In the genomic region with DNA sequence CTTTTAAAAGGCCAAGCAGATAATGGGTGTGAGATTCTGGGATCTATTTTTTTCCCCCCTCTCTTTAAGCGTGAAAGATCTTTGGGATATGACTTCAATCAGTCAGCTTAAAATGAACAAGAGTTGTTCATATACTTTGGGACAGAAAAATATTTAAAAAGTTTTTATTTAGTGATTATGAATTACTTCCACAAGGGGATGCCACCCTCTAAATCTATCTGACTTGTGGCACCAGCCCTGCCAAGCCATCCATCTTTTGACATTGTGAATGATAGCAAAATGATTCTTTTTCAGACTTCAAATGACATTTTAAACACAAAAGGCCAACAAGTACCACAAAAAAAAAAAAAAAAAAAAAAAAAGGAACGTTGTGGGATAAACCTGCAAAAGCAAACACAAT, we compare ENCODE assay signal across 20 cellular contexts.
"Had no signal": no experiment of that assay in that cellular context is flagged by ENCODE, and none has a peak within 500 bp of the region (broad histone marks: within the 10 kb centered on the region; RNA-seq: fewer than 3 reads in every experiment).

No MANE protein-coding gene starts in this region.

- H3K9me3 Mint-ChIP-seq: activated naive CD4-positive, alpha-beta T cell treated with anti-CD3 and anti-CD28 coated beads, Interleukin-2, amount 10 ng/mL, durations not matched to agents 7 days and 5 days; activated T-helper 17 cell treated with anti-CD3 and anti-CD28 coated beads, Interleukin-2, amount 50 U/mL, for 72 hours; natural killer cell; stimulated activated naive CD8-positive, alpha-beta T cell treated with anti-CD3 and anti-CD28 coated beads, Interleukin-15, Interleukin-2, amounts not matched to agents 100 ng/mL and 50 ng/mL, for 24 hours had no signal

- H3K4me1 Mint-ChIP-seq: activated naive CD4-positive, alpha-beta T cell treated with anti-CD3 and anti-CD28 coated beads, Interleukin-2, amount 10 ng/mL, durations not matched to agents 7 days and 5 days; activated T-helper 17 cell treated with anti-CD3 and anti-CD28 coated beads, Interleukin-2, amount 50 U/mL, for 72 hours had no signal

- H3K27ac Mint-ChIP-seq: activated CD4-positive, alpha-beta T cell treated with anti-CD3 and anti-CD28 coated beads, Interleukin-2, amount 10 ng/mL, durations not matched to agents 7 days and 5 days; activated naive CD4-positive, alpha-beta T cell treated with anti-CD3 and anti-CD28 coated beads, Interleukin-2, amount 10 ng/mL, durations not matched to agents 7 days and 5 days; activated T-helper 17 cell treated with anti-CD3 and anti-CD28 coated beads, Interleukin-2, amount 50 U/mL, for 72 hours; natural killer cell; stimulated activated naive CD8-positive, alpha-beta T cell treated with anti-CD3 and anti-CD28 coated beads, Interleukin-15, Interleukin-2, amounts not matched to agents 100 ng/mL and 50 ng/mL, for 24 hours; T-helper 1 cell treated with Interleukin-12 subunit alpha and Interleukin-12 subunit beta and Interleukin-4 antibody, amounts not matched to agents 30 μg/mL and 1 μg/mL, for 36 hours; WTC11 had no signal

- H3K4me3 Mint-ChIP-seq: activated CD4-positive, alpha-beta T cell treated with anti-CD3 and anti-CD28 coated beads, Interleukin-2, amount 10 ng/mL, durations not matched to agents 7 days and 5 days; activated naive CD4-positive, alpha-beta T cell treated with anti-CD3 and anti-CD28 coated beads, Interleukin-2, amount 10 ng/mL, durations not matched to agents 7 days and 5 days; activated T-helper 17 cell treated with anti-CD3 and anti-CD28 coated beads, Interleukin-2, amount 50 U/mL, for 72 hours; natural killer cell; stimulated activated naive CD8-positive, alpha-beta T cell treated with anti-CD3 and anti-CD28 coated beads, Interleukin-15, Interleukin-2, amounts not matched to agents 100 ng/mL and 50 ng/mL, for 24 hours; T-helper 1 cell treated with Interleukin-12 subunit alpha and Interleukin-12 subunit beta and Interleukin-4 antibody, amounts not matched to agents 30 μg/mL and 1 μg/mL, for 36 hours; WTC11 had no signal

- H3K36me3 Mint-ChIP-seq: activated naive CD4-positive, alpha-beta T cell treated with anti-CD3 and anti-CD28 coated beads, Interleukin-2, amount 10 ng/mL, durations not matched to agents 7 days and 5 days; natural killer cell; WTC11 had no signal

- DNase-seq: activated CD4-positive, alpha-beta T cell treated with anti-CD3 and anti-CD28 coated beads, Interleukin-2, amount 10 ng/mL, durations not matched to agents 7 days and 5 days; activated CD8-positive, alpha-beta memory T cell treated with anti-CD3 and anti-CD28 coated beads for 24 hours; activated naive CD4-positive, alpha-beta T cell treated with anti-CD3 and anti-CD28 coated beads, Interleukin-2, amount 10 ng/mL, durations not matched to agents 7 days and 5 days; adrenal gland; cerebellar nuclear complex; heart left ventricle; left colon; mammary epithelial cell; mucosa of descending colon; natural killer cell; nucleus accumbens; psoas muscle; stimulated activated CD4-positive, alpha-beta T cell treated with anti-CD3 and anti-CD28 coated beads, Interleukin-4, amount 100 ng/mL, for 24 hours; upper lobe of right lung had no signal

- ATAC-seq: activated T-helper 17 cell treated with anti-CD3 and anti-CD28 coated beads, Interleukin-2, amount 50 U/mL, for 72 hours; heart left ventricle; left colon; mucosa of descending colon; natural killer cell; psoas muscle; sciatic nerve; upper lobe of right lung; WTC11 had no signal

- H3K27me3 Mint-ChIP-seq: activated CD4-positive, alpha-beta T cell treated with anti-CD3 and anti-CD28 coated beads, Interleukin-2, amount 10 ng/mL, durations not matched to agents 7 days and 5 days; activated T-helper 17 cell treated with anti-CD3 and anti-CD28 coated beads, Interleukin-2, amount 50 U/mL, for 72 hours; stimulated activated naive CD8-positive, alpha-beta T cell treated with anti-CD3 and anti-CD28 coated beads, Interleukin-15, Interleukin-2, amounts not matched to agents 100 ng/mL and 50 ng/mL, for 24 hours had no signal

- H3K27ac ChIP-seq: adrenal gland, esophagus muscularis mucosa, heart left ventricle, psoas muscle, upper lobe of right lung had no signal
